ENCODE assay signal across 9 cellular contexts in genomic region chr6:100719883-100720682, GRCh38.
DNase-seq lines count a peak whose midpoint lies in the region; ATAC-seq, FAIRE-seq and TF ChIP-seq lines count a peak whose summit lies in the region.
"Had no signal": no experiment of that assay in that cellular context is flagged by ENCODE, and none has a peak within 500 bp of the region (broad histone marks: within the 10 kb centered on the region; RNA-seq: fewer than 3 reads in every experiment).

No MANE protein-coding gene starts in this region.

- TF ChIP-seq EP300 in HepG2 (IDR thresholded peaks at IDR 0.05; ENCODE audit: low read depth in 2 of 2, low read length in 2 of 2) (no peak), HepG2 (CRISPR knock-in tag; IDR thresholded peaks at IDR 0.05; ENCODE audit: borderline replicate concordance) (no peak)

- no peak overlapping the region for H2BK120ac ChIP-seq in neuronal stem cell (ENCODE audit: low read depth, low read length)

- H2BK5ac ChIP-seq in neuronal stem cell (ENCODE audit: low read length), result no peak overlapping the region

- no peak overlapping the region for H3K27ac ChIP-seq in body of pancreas
- no peak overlapping the region for H3K27ac ChIP-seq in HepG2 (ENCODE audit: extremely low read length, insufficient read depth, low read length)
- H3K27ac ChIP-seq in neuronal stem cell (replicated peaks; ENCODE audit: low read length), result no peak overlapping the region

- peak overlapping the region; percentile 21 for H3K4me2 ChIP-seq in Loucy (ENCODE audit: low read depth, low read length, poor library complexity, severe bottlenecking)
- H3K4me2 ChIP-seq in HepG2 (ENCODE audit: low read depth, low read length), result no peak overlapping the region
- no peak overlapping the region for H3K4me2 ChIP-seq in neuronal stem cell (ENCODE audit: insufficient read depth, low read length, poor library complexity, severe bottlenecking)

- H2AK5ac ChIP-seq in neuronal stem cell (ENCODE audit: low read depth, low read length), result no peak overlapping the region

- FAIRE-seq in HepG2 (lab: Jason Lieb, UNC), result peak; percentile 32

- H3K4me1 ChIP-seq in Loucy (ENCODE audit: insufficient read depth, low read length, poor library complexity, severe bottlenecking), result no peaks in the 10 kb centered on the region
- peaks cover 8% of the 10 kb centered on the region for H3K4me1 ChIP-seq in body of pancreas
- no peaks in the 10 kb centered on the region for H3K4me1 ChIP-seq in HepG2 (ENCODE audit: insufficient read depth, low read length)
- peaks cover 0 to 2% of the 10 kb centered on the region in 2 donors for H3K4me1 ChIP-seq in neuronal stem cell (ENCODE audit: control insufficient read depth in 2 of 2, insufficient read depth in 1 of 2, low read depth in 1 of 2, low read length in 2 of 2)
- H3K4me1 ChIP-seq: HAP-1 had no signal

- H4K91ac ChIP-seq in neuronal stem cell (ENCODE audit: low read depth, low read length, poor library complexity), result no peak overlapping the region

- no peak overlapping the region for H2BK15ac ChIP-seq in neuronal stem cell (ENCODE audit: low read length)

- no peaks in the 10 kb centered on the region for H3K79me2 ChIP-seq in Loucy (ENCODE audit: insufficient read depth, low read length)
- no peaks in the 10 kb centered on the region for H3K79me2 ChIP-seq in HepG2 (ENCODE audit: insufficient read depth, low read length)

- H2AFZ ChIP-seq in Loucy (ENCODE audit: low read length) (no peak overlapping the region), HepG2 (ENCODE audit: low read length) (no peak overlapping the region), neuronal stem cell (ENCODE audit: low read length) (no peak overlapping the region)

- TF ChIP-seq POLR2A in body of pancreas (IDR thresholded peaks at IDR 0.05) (no peak), HepG2 (IDR thresholded peaks at IDR 0.05; ENCODE audit: insufficient read depth in 1 of 2, low read depth in 2 of 2, low read length in 2 of 2) (no peak)

- H3K9me2 ChIP-seq in Loucy (replicated peaks; ENCODE audit: low read depth, low read length), result no peaks in the 10 kb centered on the region

- WGBS in body of pancreas, 2 donors, result 35 to 50% methylated on average over 5 of the region's 5 CpGs
- 70% methylated on average over 5 of the region's 5 CpGs for WGBS in HepG2 (ENCODE audit: low lambda C conversion rate)
- WGBS in neuronal stem cell (ENCODE audit: extremely low coverage in 2 of 2, insufficient read length in 2 of 2, insufficient replicate concordance in 1 of 2), 2 donors, result no CpG with 5 or more reads among the region's 5 CpGs

- TF ChIP-seq CTCF in AG04449 (IDR thresholded peaks at IDR 0.05; ENCODE audit: insufficient read depth, low read length, missing control alignments) (peak; percentile 26), Loucy (conservative IDR thresholded peaks at IDR 0.05; ENCODE audit: low read length) (peak; percentile 71), body of pancreas (IDR thresholded peaks at IDR 0.05) (peak in 5 of 7 experiments; percentile 24 to 49 (median 40)), HepG2 (CRISPR knock-in tag; IDR thresholded peaks at IDR 0.05) (peak; percentile 51)

- DNase-seq in AG04449 (ENCODE audit: low read depth, low spot score), result no peak
- no peak for DNase-seq in body of pancreas
- DNase-seq in HepG2 (ENCODE audit: low spot score), result peak; percentile 9
- DNase-seq in NCI-H510A treated with DMSO at 0.1 percent for 48 hours (lab: John Stamatoyannopoulos, UW), result no peak
- DNase-seq in neuronal stem cell (ENCODE audit: low spot score), result no peak
- DNase-seq in stimulated activated CD4-positive, alpha-beta T cell treated with anti-CD3 and anti-CD28 coated beads, Interleukin-4, amount 100 ng/mL, for 4 hours, result no peak

- POLR2A ChIA-PET in AG04449 (lab: Yijun Ruan, JAX) (no interaction called here), HepG2 (lab: Yijun Ruan, JAX) (no interaction called here)

- H2BK12ac ChIP-seq in neuronal stem cell (ENCODE audit: low read length), result no peak overlapping the region

- no TSS peak for BruUV-seq in HepG2 (replicated peaks; lab: Mats Ljungman, UMichigan)

- CTCF ChIA-PET in AG04449 (lab: Yijun Ruan, JAX), result interaction anchor here (0.7 to 2.7 kb wide), 17 partner anchors 9 to 852 kb away, joined by 3 to 18 read pairs (median 4); no protein-coding TSS in a partner anchor
- CTCF ChIA-PET in HepG2 (lab: Yijun Ruan, JAX; ENCODE audit: low intra/inter-chr PET ratio, low total read pairs), result interaction anchor here (0.8 kb wide), 1 partner anchor 603 kb away, joined by 3 read pairs; no protein-coding TSS in a partner anchor

- ATAC-seq in GM18517 (IDR thresholded peaks at IDR 0.05; ENCODE audit: unreplicated experiment) (peak; percentile 66), body of pancreas (no peak), HepG2 (0 out of 3 replicates have a peak, but pooled peaks have one; percentile 33)

- H4K20me1 ChIP-seq in Loucy (ENCODE audit: insufficient read depth, low read length, poor library complexity, severe bottlenecking) (no peaks in the 10 kb centered on the region), HepG2 (ENCODE audit: insufficient read depth, low read length) (no peaks in the 10 kb centered on the region)

- no peak overlapping the region for H3K18ac ChIP-seq in neuronal stem cell (ENCODE audit: low read length)

- H3K9me3 ChIP-seq in Loucy (ENCODE audit: insufficient read depth, low read depth, low read length) (no peaks in the 10 kb centered on the region), body of pancreas (no peaks in the 10 kb centered on the region), HepG2 (ENCODE audit: low read length) (no peaks in the 10 kb centered on the region), neuronal stem cell (replicated peaks in 1 of 2; ENCODE audit: control insufficient read depth in 2 of 2, insufficient read depth in 1 of 2, low read depth in 1 of 2, low read length in 2 of 2) (peaks cover 0 to 5% of the 10 kb centered on the region in 2 donors)
- H3K9me3 ChIP-seq: HAP-1 had no signal

- no peak overlapping the region for H3K14ac ChIP-seq in neuronal stem cell (ENCODE audit: low read length)

- intact Hi-C loops in body of pancreas (cut with DNase I) (no loop called here), HepG2 (cut with micrococcal nuclease; ENCODE audit: unreplicated experiment) (loop anchor here (1.0 kb wide), 1 partner anchor 604 kb away; no protein-coding TSS in a partner anchor)

- no peak for TF ChIP-seq RAD21 in HepG2 (CRISPR knock-in tag; IDR thresholded peaks at IDR 0.05)

- H3K27me3 ChIP-seq in Loucy (ENCODE audit: insufficient read depth, low read length, poor library complexity, severe bottlenecking) (no peaks in the 10 kb centered on the region), body of pancreas (no peaks in the 10 kb centered on the region), HepG2 (ENCODE audit: control insufficient read depth in 1 of 2, insufficient read depth in 2 of 2, low read length in 2 of 2) (no peaks in the 10 kb centered on the region), neuronal stem cell (ENCODE audit: control insufficient read depth in 3 of 3, insufficient read depth in 3 of 3, low read depth in 1 of 3, low read length in 3 of 3) (no peaks in the 10 kb centered on the region)

- no peak overlapping the region for H3K4me3 ChIP-seq in AG04449 (ENCODE audit: low read depth, low read length)
- H3K4me3 ChIP-seq in Loucy (ENCODE audit: low read length, poor library complexity, severe bottlenecking), result no peak overlapping the region
- no peak overlapping the region for H3K4me3 ChIP-seq in body of pancreas
- H3K4me3 ChIP-seq in HepG2 (replicated peaks in 1 of 3; ENCODE audit: insufficient read depth in 1 of 3, low read depth in 2 of 3, low read length in 3 of 3), result no peak overlapping the region
- H3K4me3 ChIP-seq in neuronal stem cell (ENCODE audit: low read length in 2 of 2), result no peak overlapping the region
- H3K4me3 ChIP-seq: HAP-1 had no signal

- H4K8ac ChIP-seq in neuronal stem cell (ENCODE audit: low read depth, low read length), result no peak overlapping the region

- H3K4ac ChIP-seq in neuronal stem cell (ENCODE audit: low read length), result no peak overlapping the region

- no peaks in the 10 kb centered on the region for H3K79me1 ChIP-seq in neuronal stem cell (ENCODE audit: low read depth, low read length)

- H3K36me3 ChIP-seq in Loucy (ENCODE audit: insufficient read depth, low read length) (peaks cover 5% of the 10 kb centered on the region; the same call in 1 of the 2 replicates), body of pancreas (replicated peaks in 1 of 2; ENCODE audit: insufficient read depth in 1 of 2, low read depth in 2 of 2) (no peaks in the 10 kb centered on the region), HepG2 (replicated peaks in 1 of 2; ENCODE audit: control insufficient read depth in 1 of 2, insufficient read depth in 2 of 2, low read length in 2 of 2) (no peaks in the 10 kb centered on the region; a peak in 1 of 5 replicates), neuronal stem cell (replicated peaks in 1 of 2; ENCODE audit: control insufficient read depth in 2 of 2, insufficient read depth in 2 of 2, low read length in 2 of 2) (peaks cover 0 to 64% of the 10 kb centered on the region in 2 donors)
- H3K36me3 ChIP-seq: HAP-1 had no signal

- in situ Hi-C loops in HepG2 (cut with HindIII; ENCODE audit: extremely low pct_ligation_motif_present, low pct_unique_long_range_greater_than_20kb), result no loop called here

- no peak overlapping the region for H3K9ac ChIP-seq in Loucy (ENCODE audit: low read depth, low read length, poor library complexity, severe bottlenecking)
- H3K9ac ChIP-seq in HepG2 (ENCODE audit: insufficient read depth, low read depth, low read length), result no peak overlapping the region
- no peak overlapping the region for H3K9ac ChIP-seq in neuronal stem cell (ENCODE audit: low read depth, low read length, poor library complexity)

- no peak overlapping the region for H3K23ac ChIP-seq in neuronal stem cell (ENCODE audit: low read depth, low read length, poor library complexity)

- no peaks in the 10 kb centered on the region for H3F3A ChIP-seq in Loucy (ENCODE audit: low read depth)

TF ChIP-seq in HepG2, 621 proteins besides CTCF, POLR2A, EP300 and RAD21 (continues in another document):
- TF ChIP-seq SMC3 (IDR thresholded peaks at IDR 0.05; ENCODE audit: low read length), result 0 out of 2 replicates have a peak, but pooled peaks have one; percentile 4
- peak; percentile 55; the same call in 1 of the 2 replicates for TF ChIP-seq ARID3A (IDR thresholded peaks at IDR 0.05; ENCODE audit: low read depth, low read length)
- TF ChIP-seq ZNF335 (CRISPR knock-in tag; IDR thresholded peaks at IDR 0.05), result no peak
- TF ChIP-seq STAG1 (CRISPR knock-in tag; IDR thresholded peaks at IDR 0.05), result peak; percentile 44
